24 cellular contexts compared by ENCODE assay signal in genomic region chr22:38938221-38938620, GRCh38. TPM values are rescaled to one million over a fixed set of nuclear protein-coding genes. Genes with fewer than 3 reads are reported as not detected.
DNase-seq lines count a peak whose midpoint lies in the region; ATAC-seq and TF ChIP-seq lines count a peak whose summit lies in the region.
"Had no signal": no experiment of that assay in that cellular context is flagged by ENCODE, and none has a peak within 500 bp of the region (broad histone marks: within the 10 kb centered on the region; RNA-seq: fewer than 3 reads in every experiment).

No MANE protein-coding gene starts in this region.

- no peak overlapping the region for H3K4me3 ChIP-seq in suprapubic skin
- H3K4me3 ChIP-seq: A549; BLaER1 treated with 17β-estradiol and CSF1 and Interleukin-3, amounts not matched to agents 10 nM and 100 nM had no signal

- ATAC-seq in activated B cell treated with CpG ODN at 0.5 μM for 24 hours (ENCODE audit: low read depth) = no peak
- ATAC-seq in stimulated activated naive B cell treated with anti-CD40 and anti-IgM and Interleukin-4, amounts not matched to agents 10 μg/mL and 1 μg/mL and 100 μg/mL, for 72 hours (replicated peaks) = no peak
- ATAC-seq: A549, PC-3 had no signal

- H3K4me1 Mint-ChIP-seq in activated naive CD4-positive, alpha-beta T cell treated with anti-CD3 and anti-CD28 coated beads for 36 hours (ENCODE audit: low read depth) = peaks cover 28% of the 10 kb centered on the region
- peaks cover 28% of the 10 kb centered on the region for H3K4me1 Mint-ChIP-seq in activated B cell treated with CpG ODN at 0.5 μM for 24 hours
- H3K4me1 Mint-ChIP-seq in dendritic cell treated with granulocyte-macrophage colony-stimulating factor and Interleukin-4, amounts not matched to agents 40 ng/mL and 50 ng/mL, for 4 days (ENCODE audit: low read depth) = peaks cover 65% of the 10 kb centered on the region
- H3K4me1 Mint-ChIP-seq in stimulated activated naive B cell treated with anti-CD40 and anti-IgM and Interleukin-4, amounts not matched to agents 10 μg/mL and 1 μg/mL and 100 μg/mL, for 72 hours = peaks cover 32 to 35% of the 10 kb centered on the region in 2 donors

- no peak for TF ChIP-seq CTCF in activated B cell treated with CpG ODN at 0.5 μM for 24 hours (IDR thresholded peaks at IDR 0.05)
- TF ChIP-seq CTCF in suprapubic skin (IDR thresholded peaks at IDR 0.05) = no peak

- intact Hi-C loops in activated naive CD4-positive, alpha-beta T cell treated with anti-CD3 and anti-CD28 coated beads for 36 hours (cut with micrococcal nuclease) = no loop called here
- intact Hi-C loops in activated B cell treated with CpG ODN at 0.5 μM for 24 hours (cut with micrococcal nuclease) = no loop called here
- intact Hi-C loops in dendritic cell treated with granulocyte-macrophage colony-stimulating factor and Interleukin-4, amounts not matched to agents 40 ng/mL and 50 ng/mL, for 4 days (cut with micrococcal nuclease) = no loop called here

- no peaks in the 10 kb centered on the region for H3K36me3 Mint-ChIP-seq in activated naive CD4-positive, alpha-beta T cell treated with anti-CD3 and anti-CD28 coated beads for 36 hours (ENCODE audit: low read depth)
- H3K36me3 Mint-ChIP-seq in activated B cell treated with CpG ODN at 0.5 μM for 24 hours (ENCODE audit: low read depth) = no peaks in the 10 kb centered on the region
- H3K36me3 Mint-ChIP-seq in dendritic cell treated with granulocyte-macrophage colony-stimulating factor and Interleukin-4, amounts not matched to agents 40 ng/mL and 50 ng/mL, for 4 days (ENCODE audit: low read depth) = no peaks in the 10 kb centered on the region
- no peaks in the 10 kb centered on the region for H3K36me3 Mint-ChIP-seq in stimulated activated naive B cell treated with anti-CD40 and anti-IgM and Interleukin-4, amounts not matched to agents 10 μg/mL and 1 μg/mL and 100 μg/mL, for 72 hours

- no peaks in the 10 kb centered on the region for H3K9me3 ChIP-seq in suprapubic skin
- H3K9me3 ChIP-seq: A549 had no signal

- H3K27ac Mint-ChIP-seq in activated naive CD4-positive, alpha-beta T cell treated with anti-CD3 and anti-CD28 coated beads for 36 hours = peak overlapping the region; percentile 57
- peak overlapping the region; percentile 32 for H3K27ac Mint-ChIP-seq in activated B cell treated with CpG ODN at 0.5 μM for 24 hours
- H3K27ac Mint-ChIP-seq in dendritic cell treated with granulocyte-macrophage colony-stimulating factor and Interleukin-4, amounts not matched to agents 40 ng/mL and 50 ng/mL, for 4 days = peak overlapping the region; percentile 7
- H3K27ac Mint-ChIP-seq in stimulated activated naive B cell treated with anti-CD40 and anti-IgM and Interleukin-4, amounts not matched to agents 10 μg/mL and 1 μg/mL and 100 μg/mL, for 72 hours = peak overlapping the region; percentile 11
- H3K27ac Mint-ChIP-seq: CD4-positive, alpha-beta T cell had no signal

- peaks cover 7% of the 10 kb centered on the region for H3K4me1 ChIP-seq in suprapubic skin

- no peaks in the 10 kb centered on the region for H3K9me3 Mint-ChIP-seq in activated naive CD4-positive, alpha-beta T cell treated with anti-CD3 and anti-CD28 coated beads for 36 hours
- H3K9me3 Mint-ChIP-seq in activated B cell treated with CpG ODN at 0.5 μM for 24 hours = no peaks in the 10 kb centered on the region
- no peaks in the 10 kb centered on the region for H3K9me3 Mint-ChIP-seq in dendritic cell treated with granulocyte-macrophage colony-stimulating factor and Interleukin-4, amounts not matched to agents 40 ng/mL and 50 ng/mL, for 4 days
- no peaks in the 10 kb centered on the region for H3K9me3 Mint-ChIP-seq in stimulated activated naive B cell treated with anti-CD40 and anti-IgM and Interleukin-4, amounts not matched to agents 10 μg/mL and 1 μg/mL and 100 μg/mL, for 72 hours
- H3K9me3 Mint-ChIP-seq: CD4-positive, alpha-beta T cell had no signal

- CTCF ChIA-PET in activated naive CD4-positive, alpha-beta T cell treated with anti-CD3 and anti-CD28 coated beads for 36 hours (lab: Charles Lee) = no interaction called here
- CTCF ChIA-PET in activated B cell treated with CpG ODN at 0.5 μM for 24 hours (lab: Charles Lee) = no interaction called here

- no peak for TF ChIP-seq EP300 in suprapubic skin (IDR thresholded peaks at IDR 0.05)

- H3K36me3 ChIP-seq in suprapubic skin = no peaks in the 10 kb centered on the region
- H3K36me3 ChIP-seq: BLaER1 treated with 17β-estradiol and CSF1 and Interleukin-3, amounts not matched to agents 10 nM and 100 nM had no signal

- POLR2A ChIA-PET in activated B cell treated with CpG ODN at 0.5 μM for 24 hours (lab: Charles Lee) = no interaction called here

- 86% methylated on average over 11 of the region's 11 CpGs for WGBS in suprapubic skin

- peaks cover 27% of the 10 kb centered on the region for H3K27me3 ChIP-seq in suprapubic skin

- H3K27me3 Mint-ChIP-seq in activated naive CD4-positive, alpha-beta T cell treated with anti-CD3 and anti-CD28 coated beads for 36 hours (ENCODE audit: low read depth) = peaks cover 8% of the 10 kb centered on the region
- peaks cover 13% of the 10 kb centered on the region for H3K27me3 Mint-ChIP-seq in activated B cell treated with CpG ODN at 0.5 μM for 24 hours
- H3K27me3 Mint-ChIP-seq in dendritic cell treated with granulocyte-macrophage colony-stimulating factor and Interleukin-4, amounts not matched to agents 40 ng/mL and 50 ng/mL, for 4 days = peaks cover 56% of the 10 kb centered on the region
- peaks cover 32 to 33% of the 10 kb centered on the region in 2 donors for H3K27me3 Mint-ChIP-seq in stimulated activated naive B cell treated with anti-CD40 and anti-IgM and Interleukin-4, amounts not matched to agents 10 μg/mL and 1 μg/mL and 100 μg/mL, for 72 hours

- H3K4me3 Mint-ChIP-seq in activated naive CD4-positive, alpha-beta T cell treated with anti-CD3 and anti-CD28 coated beads for 36 hours = no peak overlapping the region
- H3K4me3 Mint-ChIP-seq in activated B cell treated with CpG ODN at 0.5 μM for 24 hours = no peak overlapping the region
- no peak overlapping the region for H3K4me3 Mint-ChIP-seq in dendritic cell treated with granulocyte-macrophage colony-stimulating factor and Interleukin-4, amounts not matched to agents 40 ng/mL and 50 ng/mL, for 4 days
- H3K4me3 Mint-ChIP-seq in stimulated activated naive B cell treated with anti-CD40 and anti-IgM and Interleukin-4, amounts not matched to agents 10 μg/mL and 1 μg/mL and 100 μg/mL, for 72 hours = no peak overlapping the region
- H3K4me3 Mint-ChIP-seq: CD4-positive, alpha-beta T cell had no signal

- no peak overlapping the region for H3K27ac ChIP-seq in suprapubic skin
- H3K27ac ChIP-seq: A549; BLaER1 treated with 17β-estradiol and CSF1 and Interleukin-3, amounts not matched to agents 10 nM and 100 nM; HL-60; KMS-11 had no signal

- TF ChIP-seq POLR2A in suprapubic skin (IDR thresholded peaks at IDR 0.05) = no peak

- DNase-seq in activated naive CD4-positive, alpha-beta T cell treated with anti-CD3 and anti-CD28 coated beads for 36 hours = no peak
- DNase-seq in activated naive CD4-positive, alpha-beta T cell treated with anti-CD3 and anti-CD28 coated beads, Interleukin-2, amount 50 U/mL, for 16 hours = no peak
- DNase-seq in activated B cell treated with CpG ODN at 0.5 μM for 24 hours (no peak), DMS 273 (lab: John Stamatoyannopoulos, UW; ENCODE audit: unreplicated experiment) (no peak), suprapubic skin (ENCODE audit: low spot score in 2 of 2) (no peak)
- no peak for DNase-seq in stimulated activated naive B cell treated with anti-CD40 and anti-IgM and Interleukin-4, amounts not matched to agents 10 μg/mL and 1 μg/mL and 100 μg/mL, for 72 hours
- DNase-seq: AML-193; CD4-positive, alpha-beta T cell; DMS53; H7; MM.1S; NCI-H2029; NCI-H446; NCI-H524 treated with DMSO at 0.1 percent for 48 hours; NCI-H774; NK-92 treated with Interleukin-12 subunit alpha and Interleukin-12 subunit beta, amount 100 ng/mL, for 24 hours; PC-3 had no signal

RNA-seq across cellular contexts. Expression of gene APOBEC3A, which starts 19.2 kb away (rescaled TPM):
- not detected for total RNA-seq in activated naive CD4-positive, alpha-beta T cell treated with anti-CD3 and anti-CD28 coated beads for 36 hours
- total RNA-seq in activated B cell treated with CpG ODN at 0.5 μM for 24 hours (not detected in 2 replicates), suprapubic skin (1 to 10 TPM in 1 of 4 donors, not detected in 3; 2.1 TPM)
- total RNA-seq: Daoy, G401, H7, PC-3 had no signal

RNA-seq across cellular contexts. Expression of gene APOBEC3B, which starts 43.9 kb away (rescaled TPM):
- 1 to 10 TPM; 5.5 to 6.0 TPM for total RNA-seq in activated naive CD4-positive, alpha-beta T cell treated with anti-CD3 and anti-CD28 coated beads for 36 hours
- total RNA-seq in activated B cell treated with CpG ODN at 0.5 μM for 24 hours = 8.0 TPM in 2 replicates
- 1 to 10 TPM in 3 of 4 donors, not detected in 1; 1.0 to 2.4 (median 2.1) TPM for total RNA-seq in suprapubic skin
- total RNA-seq: CD4-positive, alpha-beta T cell had no signal

Comparison
In these comparisons a context has a peak if more than half of its experiments do, and no peak if none do; other contexts are left out.
1. H3K27ac Mint-ChIP-seq: peak in every context shown above with its lines; median percentile 57 in activated naive CD4-positive, alpha-beta T cell treated with anti-CD3 and anti-CD28 coated beads for 36 hours; 32 in activated B cell treated with CpG ODN at 0.5 μM for 24 hours; 11 in stimulated activated naive B cell treated with anti-CD40 and anti-IgM and Interleukin-4, amounts not matched to agents 10 μg/mL and 1 μg/mL and 100 μg/mL, for 72 hours; 7 in dendritic cell treated with granulocyte-macrophage colony-stimulating factor and Interleukin-4, amounts not matched to agents 40 ng/mL and 50 ng/mL, for 4 days.